In genomic region chr3:13975686-13976085, GRCh38 we compare ENCODE assay signal across 7 cellular contexts.
"Had no signal": no experiment of that assay in that cellular context is flagged by ENCODE, and none has a peak within 500 bp of the region (broad histone marks: within the 10 kb centered on the region; RNA-seq: fewer than 3 reads in every experiment).

No MANE protein-coding gene starts in this region.

- H2AFZ ChIP-seq: GM23338 had no signal

- H3K4me2 ChIP-seq: GM23338 had no signal

- ATAC-seq: GM23338 had no signal

- H3K4me3 ChIP-seq: GM23338 had no signal

- DNase-seq: H9, HCEC 1CT, KG1 had no signal

- FAIRE-seq: H1, H54 had no signal

- H3K27ac ChIP-seq: HL-60 had no signal
